In genomic region chr17:12081720-12082119, GRCh38 we compare ENCODE assay signal across 2 cellular contexts.
TF ChIP-seq lines count a peak whose summit lies in the region.

No MANE protein-coding gene starts in this region.

TF ChIP-seq in GM23338, 12 proteins besides CTCF, POLR2A, EP300 and RAD21 (continued from another document):
- TF ChIP-seq ETS1 (IDR thresholded peaks at IDR 0.05) (no peak), POLR2AphosphoS5 (IDR thresholded peaks at IDR 0.05; ENCODE audit: low read depth) (no peak), CREB1 (CRISPR knock-in tag; IDR thresholded peaks at IDR 0.05; ENCODE audit: low read depth) (no peak), NANOG (IDR thresholded peaks at IDR 0.05; ENCODE audit: borderline replicate concordance) (no peak), STAT1 (IDR thresholded peaks at IDR 0.05; ENCODE audit: unreplicated experiment) (no peak), EZH2 (IDR thresholded peaks at IDR 0.05; ENCODE audit: low read depth, unreplicated experiment) (no peak), JUNB (IDR thresholded peaks at IDR 0.05; ENCODE audit: unreplicated experiment) (no peak), ZNF462 (CRISPR knock-in tag; IDR thresholded peaks at IDR 0.05) (no peak), EZH2phosphoT487 (IDR thresholded peaks at IDR 0.05; ENCODE audit: unreplicated experiment) (no peak), ZNF331 (CRISPR knock-in tag; IDR thresholded peaks at IDR 0.05; ENCODE audit: low read depth) (no peak)
- TF ChIP-seq, protein P1, sequence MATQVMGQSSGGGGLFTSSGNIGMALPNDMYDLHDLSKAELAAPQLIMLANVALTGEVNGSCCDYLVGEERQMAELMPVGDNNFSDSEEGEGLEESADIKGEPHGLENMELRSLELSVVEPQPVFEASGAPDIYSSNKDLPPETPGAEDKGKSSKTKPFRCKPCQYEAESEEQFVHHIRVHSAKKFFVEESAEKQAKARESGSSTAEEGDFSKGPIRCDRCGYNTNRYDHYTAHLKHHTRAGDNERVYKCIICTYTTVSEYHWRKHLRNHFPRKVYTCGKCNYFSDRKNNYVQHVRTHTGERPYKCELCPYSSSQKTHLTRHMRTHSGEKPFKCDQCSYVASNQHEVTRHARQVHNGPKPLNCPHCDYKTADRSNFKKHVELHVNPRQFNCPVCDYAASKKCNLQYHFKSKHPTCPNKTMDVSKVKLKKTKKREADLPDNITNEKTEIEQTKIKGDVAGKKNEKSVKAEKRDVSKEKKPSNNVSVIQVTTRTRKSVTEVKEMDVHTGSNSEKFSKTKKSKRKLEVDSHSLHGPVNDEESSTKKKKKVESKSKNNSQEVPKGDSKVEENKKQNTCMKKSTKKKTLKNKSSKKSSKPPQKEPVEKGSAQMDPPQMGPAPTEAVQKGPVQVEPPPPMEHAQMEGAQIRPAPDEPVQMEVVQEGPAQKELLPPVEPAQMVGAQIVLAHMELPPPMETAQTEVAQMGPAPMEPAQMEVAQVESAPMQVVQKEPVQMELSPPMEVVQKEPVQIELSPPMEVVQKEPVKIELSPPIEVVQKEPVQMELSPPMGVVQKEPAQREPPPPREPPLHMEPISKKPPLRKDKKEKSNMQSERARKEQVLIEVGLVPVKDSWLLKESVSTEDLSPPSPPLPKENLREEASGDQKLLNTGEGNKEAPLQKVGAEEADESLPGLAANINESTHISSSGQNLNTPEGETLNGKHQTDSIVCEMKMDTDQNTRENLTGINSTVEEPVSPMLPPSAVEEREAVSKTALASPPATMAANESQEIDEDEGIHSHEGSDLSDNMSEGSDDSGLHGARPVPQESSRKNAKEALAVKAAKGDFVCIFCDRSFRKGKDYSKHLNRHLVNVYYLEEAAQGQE (IDR thresholded peaks at IDR 0.05; ENCODE audit: unreplicated experiment) = no peak

TF ChIP-seq in WTC11, 78 proteins besides CTCF, POLR2A, EP300 and RAD21 (continued from another document):
- TF ChIP-seq ZBTB43 (CRISPR knock-in tag; IDR thresholded peaks at IDR 0.05) (no peak), TEAD1 (CRISPR knock-in tag; IDR thresholded peaks at IDR 0.05) (no peak), GABPB1 (CRISPR knock-in tag; IDR thresholded peaks at IDR 0.05) (no peak), TP53 (CRISPR knock-in tag; IDR thresholded peaks at IDR 0.05) (no peak), RELA (CRISPR knock-in tag; IDR thresholded peaks at IDR 0.05; ENCODE audit: borderline replicate concordance) (no peak)
TF ChIP-seq in WTC11: peak in this region for 0.
